ENCODE assay signal across 8 cellular contexts in the genomic region with DNA sequence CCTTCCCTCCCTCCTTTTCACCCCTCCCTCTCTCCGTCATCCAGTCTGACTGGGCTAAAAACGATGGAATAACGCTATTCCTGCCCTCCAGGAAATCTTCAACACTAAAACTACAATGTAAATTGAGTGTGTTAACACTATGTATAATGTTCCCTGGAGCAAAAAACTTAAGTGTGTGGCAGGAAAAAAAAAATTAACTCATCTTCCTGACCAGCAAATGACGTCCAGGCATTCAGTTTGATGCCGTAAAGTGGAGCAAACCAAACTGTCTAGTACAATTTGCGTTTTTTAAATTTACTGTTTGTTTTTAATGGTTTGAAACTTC. TPM values are rescaled to one million over a fixed set of nuclear protein-coding genes. Genes with fewer than 3 reads are reported as not detected.
DNase-seq lines count a peak whose midpoint lies in the region; TF ChIP-seq lines count a peak whose summit lies in the region.

No MANE protein-coding gene starts in this region.

- H3K27me3 Mint-ChIP-seq in mesothelial cell of epicardium (ENCODE audit: low read depth): no peaks in the 10 kb centered on the region

- peak overlapping the region; percentile 98 for H3K4me3 Mint-ChIP-seq in mesothelial cell of epicardium

- peak overlapping the region; percentile 84 for H3K27ac Mint-ChIP-seq in mesothelial cell of epicardium

- H3K9me3 Mint-ChIP-seq in mesothelial cell of epicardium: no peaks in the 10 kb centered on the region

- intact Hi-C loops in cardiac septum (cut with DNase I): loop anchor here (5.0 to 10.0 kb wide), 2 partner anchors 45 to 313 kb away; partner anchors contain the start of gene STMP1
- intact Hi-C loops in breast epithelium (cut with DNase I; ENCODE audit: low total_unique reads): loop anchor here (10.0 kb wide), 1 partner anchor 1223 kb away; no protein-coding TSS in a partner anchor
- intact Hi-C loops in vagina (cut with DNase I): no loop called here

- no peaks in the 10 kb centered on the region for H3K36me3 Mint-ChIP-seq in mesothelial cell of epicardium

- H3K4me1 Mint-ChIP-seq in mesothelial cell of epicardium: peaks cover 33% of the 10 kb centered on the region

- H3K4me3 ChIP-seq in right atrium auricular region: peak overlapping the region; percentile 94 to 96
- peak overlapping the region; percentile 92 to 96 (median 95) for H3K4me3 ChIP-seq in breast epithelium
- H3K4me3 ChIP-seq in vagina: peak overlapping the region; percentile 72 to 98

- H3K27ac ChIP-seq in right atrium auricular region (peak overlapping the region; percentile 90 to 92), breast epithelium (peak overlapping the region; percentile 88 to 94), vagina (peak overlapping the region; percentile 83)

- H3K27me3 ChIP-seq in right atrium auricular region: no peaks in the 10 kb centered on the region
- H3K27me3 ChIP-seq in breast epithelium: no peaks in the 10 kb centered on the region
- no peaks in the 10 kb centered on the region for H3K27me3 ChIP-seq in vagina

- H3K4me1 ChIP-seq in right atrium auricular region: peaks cover 0 to 54% of the 10 kb centered on the region in 2 donors
- H3K4me1 ChIP-seq in breast epithelium: no peaks in the 10 kb centered on the region
- peaks cover 53% of the 10 kb centered on the region for H3K4me1 ChIP-seq in vagina

- no peaks in the 10 kb centered on the region for H3K9me3 ChIP-seq in right atrium auricular region
- no peaks in the 10 kb centered on the region for H3K9me3 ChIP-seq in breast epithelium
- H3K9me3 ChIP-seq in vagina: no peaks in the 10 kb centered on the region

- no peaks in the 10 kb centered on the region for H3K36me3 ChIP-seq in right atrium auricular region
- H3K36me3 ChIP-seq in breast epithelium: no peaks in the 10 kb centered on the region
- no peaks in the 10 kb centered on the region for H3K36me3 ChIP-seq in vagina

- TF ChIP-seq POLR2A in breast epithelium (IDR thresholded peaks at IDR 0.05) (no peak), vagina (IDR thresholded peaks at IDR 0.05) (no peak)

- DNase-seq in right atrium auricular region (ENCODE audit: low spot score) (no peak), cardiac septum (ENCODE audit: low spot score) (no peak), breast epithelium (ENCODE audit: low spot score in 2 of 2) (no peak), mesothelial cell of epicardium (ENCODE audit: low spot score in 2 of 2, unreplicated experiment in 2 of 2) (no peak), vagina (ENCODE audit: extremely low spot score in 2 of 2) (no peak), GM19238 (ENCODE audit: insufficient read length, low spot score) (no peak), DMS79 (lab: John Stamatoyannopoulos, UW) (no peak)
- DNase-seq in stimulated activated CD4-positive, alpha-beta T cell treated with anti-CD3 and anti-CD28 coated beads, Interleukin-4, amount 100 ng/mL, for 24 hours: no peak

- no peak for TF ChIP-seq CTCF in right atrium auricular region (IDR thresholded peaks at IDR 0.05)
- no peak for TF ChIP-seq CTCF in breast epithelium (IDR thresholded peaks at IDR 0.05)
- TF ChIP-seq CTCF in mesothelial cell of epicardium (IDR thresholded peaks at IDR 0.05; ENCODE audit: unreplicated experiment): no peak
- TF ChIP-seq CTCF in vagina (IDR thresholded peaks at IDR 0.05): no peak

RNA-seq across cellular contexts. Expression of gene MTPN, which starts 0.5 kb away (rescaled TPM):
- 100 to 1,000 TPM in 1 of 2 donors, 10 to 100 TPM in 1; 91.9 to 103 TPM for total RNA-seq in right atrium auricular region
- total RNA-seq in cardiac septum: 121 TPM
- 10 to 100 TPM; 66.5 to 97.0 (median 85.5) TPM for total RNA-seq in breast epithelium
- 112 to 115 TPM (median 114 TPM) in 3 replicates for total RNA-seq in mesothelial cell of epicardium
- 55.7 TPM for total RNA-seq in vagina
